ENCODE assay signal across 8 cellular contexts in genomic region chr1:13807213-13807612, GRCh38.
DNase-seq lines count a peak whose midpoint lies in the region; ATAC-seq and TF ChIP-seq lines count a peak whose summit lies in the region.

No MANE protein-coding gene starts in this region.

- TF ChIP-seq POLR2A in breast epithelium (IDR thresholded peaks at IDR 0.05), result no peak

- H3K27me3 Mint-ChIP-seq in nephron progenitor cell (ENCODE audit: low read depth, poor library complexity), result peaks cover 14% of the 10 kb centered on the region

- no peaks in the 10 kb centered on the region for H3K9me3 Mint-ChIP-seq in nephron progenitor cell

- intact Hi-C loops in breast epithelium (cut with DNase I; ENCODE audit: low total_unique reads), result no loop called here

- peak in 2 of 3 donors; percentile 14 to 51 for TF ChIP-seq CTCF in breast epithelium (IDR thresholded peaks at IDR 0.05)
- peak; percentile 28 for TF ChIP-seq CTCF in nephron progenitor cell (IDR thresholded peaks at IDR 0.05)

- H3K4me1 ChIP-seq in Karpas-422 (ENCODE audit: low read length) (no peaks in the 10 kb centered on the region; the same call in 1 of the 2 replicates), breast epithelium (no peaks in the 10 kb centered on the region)

- H3K79me2 ChIP-seq in Karpas-422 (ENCODE audit: low read length), result no peaks in the 10 kb centered on the region

- H3K27me3 ChIP-seq in Karpas-422 (ENCODE audit: low read length) (no peaks in the 10 kb centered on the region), breast epithelium (no peaks in the 10 kb centered on the region)

- H3K9me3 ChIP-seq in Karpas-422 (ENCODE audit: low read length), result no peaks in the 10 kb centered on the region
- H3K9me3 ChIP-seq in breast epithelium, result no peaks in the 10 kb centered on the region

- H3K36me3 Mint-ChIP-seq in nephron progenitor cell (ENCODE audit: low read depth), result no peaks in the 10 kb centered on the region

- no peak overlapping the region for H3K9ac ChIP-seq in Karpas-422 (ENCODE audit: low read length)

- H2AFZ ChIP-seq in Karpas-422 (ENCODE audit: low read length), result no peak overlapping the region

- DNase-seq in DMS 273 (lab: John Stamatoyannopoulos, UW; ENCODE audit: unreplicated experiment), result peak; percentile 35
- DNase-seq in DMS 273 treated with DMSO at 0.1 percent for 48 hours (lab: John Stamatoyannopoulos, UW), result no peak
- DNase-seq in Karpas-422, result peak; percentile 77
- DNase-seq in breast epithelium (ENCODE audit: low spot score in 2 of 2), result peak in 1 of 2 donors; percentile 72
- peak; percentile 51 for DNase-seq in nephron progenitor cell
- no peak for DNase-seq in SK-N-DZ (ENCODE audit: low spot score)
- DNase-seq in epidermal melanocyte (ENCODE audit: insufficient read length, low spot score), result no peak

- H3K4me3 ChIP-seq in Karpas-422 (ENCODE audit: low read length), result no peak overlapping the region
- no peak overlapping the region for H3K4me3 ChIP-seq in breast epithelium

- no peaks in the 10 kb centered on the region for H3K9me2 ChIP-seq in Karpas-422 (replicated peaks; ENCODE audit: insufficient read depth, low read length)

- H3K4me3 Mint-ChIP-seq in nephron progenitor cell, result no peak overlapping the region

- H3K4me2 ChIP-seq in Karpas-422 (ENCODE audit: low read depth, low read length, poor library complexity, severe bottlenecking), result no peak overlapping the region

- no peaks in the 10 kb centered on the region for H3K36me3 ChIP-seq in Karpas-422 (ENCODE audit: insufficient read depth, low read length)
- no peaks in the 10 kb centered on the region for H3K36me3 ChIP-seq in breast epithelium

- H3K4me1 Mint-ChIP-seq in nephron progenitor cell, result peaks cover 32% of the 10 kb centered on the region

- H4K20me1 ChIP-seq in Karpas-422 (ENCODE audit: insufficient read depth, low read depth, low read length), result peaks cover 39% of the 10 kb centered on the region; the same call in 1 of the 2 replicates

- H3K27ac Mint-ChIP-seq in nephron progenitor cell, result no peak overlapping the region

- no peak overlapping the region for H3K27ac ChIP-seq in Karpas-422 (ENCODE audit: low read length)
- H3K27ac ChIP-seq in breast epithelium, result no peak overlapping the region

- ATAC-seq in GM19324 (IDR thresholded peaks at IDR 0.05; ENCODE audit: low FRiP score, unreplicated experiment), result no peak

Comparison
In these comparisons a context has a peak if more than half of its experiments do, and no peak if none do; other contexts are left out.
1. DNase-seq: peak in DMS 273 (single experiment), Karpas-422 (single experiment) and nephron progenitor cell (single experiment); none in DMS 273 treated with DMSO at 0.1 percent for 48 hours (single experiment), SK-N-DZ (single experiment) and epidermal melanocyte (single experiment).